Comparison of ENCODE assay signal across 2 cellular contexts in the genomic region with DNA sequence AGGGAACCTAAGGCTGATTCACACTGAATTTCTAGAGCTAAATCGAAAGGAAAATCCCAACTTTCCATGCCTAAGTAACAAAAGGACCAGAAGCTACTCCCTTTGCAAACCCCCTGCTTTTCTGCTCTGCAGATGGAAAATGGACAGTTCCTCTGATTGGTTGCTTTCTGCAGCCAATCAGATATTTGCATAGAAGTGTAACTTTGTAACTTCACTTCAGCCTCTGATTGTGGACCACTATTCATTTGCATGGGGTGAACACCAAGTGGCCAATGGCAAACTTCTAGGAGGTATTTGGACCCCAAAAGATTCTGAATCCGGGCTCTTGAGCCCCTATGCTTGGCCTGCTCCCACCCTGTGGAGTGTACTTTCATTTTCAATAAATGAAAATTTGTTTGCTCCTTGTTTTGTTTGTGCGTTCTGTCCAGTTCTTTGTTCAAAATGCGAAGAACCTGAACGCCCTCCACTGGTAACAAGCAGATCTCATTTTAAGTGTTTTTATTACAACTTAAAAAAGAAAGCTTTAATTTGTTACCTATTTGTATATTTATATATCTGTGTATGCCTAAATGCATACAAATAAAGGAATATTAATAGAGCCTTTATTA.
TF ChIP-seq lines count a peak whose summit lies in the region.

No MANE protein-coding gene starts in this region.

TF ChIP-seq in HEK293, 187 proteins besides CTCF, POLR2A, EP300 and RAD21:
- TF ChIP-seq PRDM2 (tag by site-specific recombination; IDR thresholded peaks at IDR 0.05; ENCODE audit: borderline replicate concordance) = no peak
- 0 out of 2 replicates have a peak, but pooled peaks have one; percentile 15 for TF ChIP-seq ZNF335 (tag by site-specific recombination; conservative IDR thresholded peaks at IDR 0.05)
- TF ChIP-seq ZNF654 (tag by site-specific recombination; IDR thresholded peaks at IDR 0.05; ENCODE audit: low read depth) = peak; percentile 43
- peak; percentile 48; the same call in 1 of the 2 replicates for TF ChIP-seq ZNF561 (tag by site-specific recombination; IDR thresholded peaks at IDR 0.05; ENCODE audit: borderline replicate concordance)
- no peak for TF ChIP-seq ZBTB10 (tag by site-specific recombination; IDR thresholded peaks at IDR 0.05)
- TF ChIP-seq ZNF776 (tag by site-specific recombination; IDR thresholded peaks at IDR 0.05; ENCODE audit: borderline replicate concordance) = no peak
- TF ChIP-seq ZSCAN4 (tag by site-specific recombination; IDR thresholded peaks at IDR 0.05) = no peak

TF ChIP-seq in HepG2, 621 proteins besides CTCF, POLR2A, EP300 and RAD21:
- TF ChIP-seq ZNF20 (CRISPR knock-in tag; IDR thresholded peaks at IDR 0.05) = 0 out of 2 replicates have a peak, but pooled peaks have one; percentile 71
- TF ChIP-seq STAG1 (CRISPR knock-in tag; IDR thresholded peaks at IDR 0.05) = peak; percentile 37; the same call in 1 of the 2 replicates
- TF ChIP-seq ZIK1 (CRISPR knock-in tag; IDR thresholded peaks at IDR 0.05; ENCODE audit: borderline replicate concordance, low read depth) = no peak
- TF ChIP-seq EHMT2 (IDR thresholded peaks at IDR 0.05; ENCODE audit: borderline replicate concordance, low read depth, low read length) = no peak
- no peak for TF ChIP-seq GATAD1 (CRISPR knock-in tag; IDR thresholded peaks at IDR 0.05)
- TF ChIP-seq CCDC6 (CRISPR knock-in tag; IDR thresholded peaks at IDR 0.05) = no peak
- TF ChIP-seq NFYC (CRISPR knock-in tag; IDR thresholded peaks at IDR 0.05) = 0 out of 2 replicates have a peak, but pooled peaks have one; percentile 21
- no peak for TF ChIP-seq STAT5B (CRISPR knock-in tag; IDR thresholded peaks at IDR 0.05)
